Comparison of ENCODE assay signal across 8 cellular contexts in the genomic region with DNA sequence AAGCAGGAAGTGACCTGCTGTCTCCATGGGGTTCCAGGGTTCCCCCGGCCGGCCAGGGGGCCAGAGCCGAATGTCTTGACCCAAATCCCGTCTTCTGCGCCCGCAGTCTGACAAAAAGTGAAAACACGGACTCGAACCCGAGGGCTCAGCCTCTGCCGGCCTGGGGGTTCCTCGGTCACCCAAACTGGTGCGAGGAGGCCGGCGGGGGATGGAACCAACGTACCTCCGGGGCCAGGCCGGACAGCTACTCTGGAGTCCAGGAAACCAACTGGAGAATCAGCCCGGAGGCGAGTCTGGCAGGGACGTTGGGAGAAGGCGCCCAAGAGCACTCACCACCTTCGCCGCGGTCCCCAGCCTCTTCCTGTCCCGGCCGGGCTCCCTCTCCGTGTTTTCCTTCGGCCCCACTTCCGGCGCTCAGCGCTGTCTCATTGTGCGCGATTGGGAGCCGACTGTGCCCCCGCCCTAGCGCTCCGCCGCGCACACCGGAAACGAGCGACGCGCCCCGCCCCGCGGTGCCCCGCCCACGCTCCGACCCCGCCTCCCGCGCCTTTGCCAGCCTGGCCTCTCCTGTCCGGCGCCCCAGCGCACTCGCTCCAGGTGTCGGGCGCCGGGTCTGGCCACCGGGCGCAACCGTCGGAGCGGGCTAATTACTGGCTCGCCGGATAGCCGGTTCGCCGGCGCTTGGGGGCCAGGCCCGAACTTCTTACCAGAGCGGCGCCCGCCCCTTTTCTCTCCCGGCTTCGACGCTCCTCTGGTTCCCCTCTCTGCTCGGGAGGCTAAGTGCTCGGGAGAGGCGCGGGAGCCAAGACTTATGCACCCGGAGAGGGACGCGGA. TPM values are rescaled to one million over a fixed set of nuclear protein-coding genes. Genes with fewer than 3 reads are reported as not detected.
A peak's percentile ranks its signal among the peaks of the same experiment; 100 is the strongest.
DNase-seq lines count a peak whose midpoint lies in the region; ATAC-seq lines count a peak whose summit lies in the region.

A gene with protein sequence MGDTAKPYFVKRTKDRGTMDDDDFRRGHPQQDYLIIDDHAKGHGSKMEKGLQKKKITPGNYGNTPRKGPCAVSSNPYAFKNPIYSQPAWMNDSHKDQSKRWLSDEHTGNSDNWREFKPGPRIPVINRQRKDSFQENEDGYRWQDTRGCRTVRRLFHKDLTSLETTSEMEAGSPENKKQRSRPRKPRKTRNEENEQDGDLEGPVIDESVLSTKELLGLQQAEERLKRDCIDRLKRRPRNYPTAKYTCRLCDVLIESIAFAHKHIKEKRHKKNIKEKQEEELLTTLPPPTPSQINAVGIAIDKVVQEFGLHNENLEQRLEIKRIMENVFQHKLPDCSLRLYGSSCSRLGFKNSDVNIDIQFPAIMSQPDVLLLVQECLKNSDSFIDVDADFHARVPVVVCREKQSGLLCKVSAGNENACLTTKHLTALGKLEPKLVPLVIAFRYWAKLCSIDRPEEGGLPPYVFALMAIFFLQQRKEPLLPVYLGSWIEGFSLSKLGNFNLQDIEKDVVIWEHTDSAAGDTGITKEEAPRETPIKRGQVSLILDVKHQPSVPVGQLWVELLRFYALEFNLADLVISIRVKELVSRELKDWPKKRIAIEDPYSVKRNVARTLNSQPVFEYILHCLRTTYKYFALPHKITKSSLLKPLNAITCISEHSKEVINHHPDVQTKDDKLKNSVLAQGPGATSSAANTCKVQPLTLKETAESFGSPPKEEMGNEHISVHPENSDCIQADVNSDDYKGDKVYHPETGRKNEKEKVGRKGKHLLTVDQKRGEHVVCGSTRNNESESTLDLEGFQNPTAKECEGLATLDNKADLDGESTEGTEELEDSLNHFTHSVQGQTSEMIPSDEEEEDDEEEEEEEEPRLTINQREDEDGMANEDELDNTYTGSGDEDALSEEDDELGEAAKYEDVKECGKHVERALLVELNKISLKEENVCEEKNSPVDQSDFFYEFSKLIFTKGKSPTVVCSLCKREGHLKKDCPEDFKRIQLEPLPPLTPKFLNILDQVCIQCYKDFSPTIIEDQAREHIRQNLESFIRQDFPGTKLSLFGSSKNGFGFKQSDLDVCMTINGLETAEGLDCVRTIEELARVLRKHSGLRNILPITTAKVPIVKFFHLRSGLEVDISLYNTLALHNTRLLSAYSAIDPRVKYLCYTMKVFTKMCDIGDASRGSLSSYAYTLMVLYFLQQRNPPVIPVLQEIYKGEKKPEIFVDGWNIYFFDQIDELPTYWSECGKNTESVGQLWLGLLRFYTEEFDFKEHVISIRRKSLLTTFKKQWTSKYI (N-terminal part only) (minus strand): TSS at position 363 of the 834 bp plus-strand sequence. CDS start 1,211 bp downstream, outside the sequence.

- peak; percentile 60 for ATAC-seq in GM19468 (IDR thresholded peaks at IDR 0.05; ENCODE audit: extremely low read depth, unreplicated experiment)

- DNase-seq in CMK (ENCODE audit: low read depth) (peak; percentile 64), HS-27A (ENCODE audit: low read depth) (peak; percentile 82), lung microvascular endothelial cell (ENCODE audit: low read depth in 2 of 2) (peak; percentile 95 to 97)
- peak; percentile 87 for DNase-seq in NK-92 treated with Interleukin-12 subunit alpha and Interleukin-12 subunit beta, amount 100 ng/mL, for 24 hours (lab: John Stamatoyannopoulos, UW)
- peak; percentile 99 for DNase-seq in activated CD8-positive, alpha-beta memory T cell treated with anti-CD3 and anti-CD28 coated beads for 24 hours
- peak; percentile 90 for DNase-seq in effector CD8-positive, alpha-beta T cell (lab: John Stamatoyannopoulos, UW)
- peak; percentile 87 to 97 (median 87) for DNase-seq in stimulated activated CD4-positive, alpha-beta T cell treated with anti-CD3 and anti-CD28 coated beads, TNF-alpha, amount 100 ng/mL, for 4 hours (ENCODE audit: low read depth in 3 of 3)

RNA-seq across cellular contexts. Expression of the gene that starts here (rescaled TPM):
- 14.6 and 22.4 TPM in 2 replicates for total RNA-seq in lung microvascular endothelial cell

Comparison
In these comparisons a context has a peak if more than half of its experiments do, and no peak if none do; other contexts are left out.
1. Peak in every context shown above with its lines: DNase-seq and ATAC-seq.